In genomic region chr10:102515724-102516123, GRCh38 we compare ENCODE assay signal across 28 cellular contexts.
"Had no signal": no experiment of that assay in that cellular context is flagged by ENCODE, and none has a peak within 500 bp of the region (broad histone marks: within the 10 kb centered on the region; RNA-seq: fewer than 3 reads in every experiment).

No MANE protein-coding gene starts in this region.

- H3K4me1 ChIP-seq: neural progenitor cell, right atrium auricular region had no signal

- H3K27ac ChIP-seq: esophagus squamous epithelium, neural progenitor cell, parathyroid adenoma, prostate gland, right atrium auricular region, sigmoid colon, testis, tibial artery had no signal

- H3K4me3 ChIP-seq: esophagus squamous epithelium, lung, mucosa of descending colon, neural progenitor cell, prostate gland, right atrium auricular region, sigmoid colon, testis, tibial artery had no signal

- H3K9me3 ChIP-seq: esophagus squamous epithelium, mucosa of descending colon, prostate gland, right atrium auricular region, sigmoid colon, testis, tibial artery had no signal

- H2AFZ ChIP-seq: neural progenitor cell, parathyroid adenoma had no signal

- H3K27me3 Mint-ChIP-seq: effector memory CD8-positive, alpha-beta T cell; memory B cell; naive B cell; natural killer cell treated with Interleukin-12 subunit alpha and Interleukin-12 subunit beta and Interleukin-15 and Interleukin-18, amount 100 ng/mL, for 72 hours; type B pancreatic cell had no signal

- H3K27me3 ChIP-seq: esophagus squamous epithelium, neural progenitor cell, right atrium auricular region, sigmoid colon, testis, tibial artery had no signal

- H3K9me3 Mint-ChIP-seq: effector memory CD8-positive, alpha-beta T cell; immature natural killer cell; memory B cell; mesothelial cell of epicardium; naive B cell; natural killer cell treated with Interleukin-12 subunit alpha and Interleukin-12 subunit beta and Interleukin-15 and Interleukin-18, amount 100 ng/mL, for 72 hours; neural progenitor cell; type B pancreatic cell had no signal

- H3K27ac Mint-ChIP-seq: immature natural killer cell; memory B cell; mesothelial cell of epicardium; naive B cell; natural killer cell treated with Interleukin-12 subunit alpha and Interleukin-12 subunit beta and Interleukin-15 and Interleukin-18, amount 100 ng/mL, for 72 hours; neural progenitor cell; type B pancreatic cell had no signal

- H3K4me3 Mint-ChIP-seq: effector memory CD8-positive, alpha-beta T cell; immature natural killer cell; memory B cell; mesothelial cell of epicardium; naive B cell; natural killer cell treated with Interleukin-12 subunit alpha and Interleukin-12 subunit beta and Interleukin-15 and Interleukin-18, amount 100 ng/mL, for 72 hours; neural progenitor cell; type B pancreatic cell had no signal

- ATAC-seq: effector memory CD8-positive, alpha-beta T cell; mucosa of descending colon; natural killer cell treated with Interleukin-12 subunit alpha and Interleukin-12 subunit beta and Interleukin-15 and Interleukin-18, amount 100 ng/mL, for 72 hours had no signal

- DNase-seq: cerebellar nuclear complex; cortex of kidney; effector memory CD8-positive, alpha-beta T cell; erythroblast; esophagus squamous epithelium; foreskin melanocyte; glutamatergic neuron; hypothalamus; immature natural killer cell; islet precursor cell; mucosa of descending colon; naive B cell; sigmoid colon; stimulated activated CD4-positive, alpha-beta T cell treated with anti-CD3 and anti-CD28 coated beads, Interleukin-15, amount 100 ng/mL, for 24 hours; stimulated activated CD4-positive, alpha-beta T cell treated with anti-CD3 and anti-CD28 coated beads, Interleukin-2, amount 100 ng/mL, for 48 hours; stimulated activated naive CD4-positive, alpha-beta T cell treated with Interleukin-2 at 50 U/mL for 16 hours; substantia nigra; testis had no signal

- H3K9ac ChIP-seq: neural progenitor cell, parathyroid adenoma had no signal

- H3K36me3 ChIP-seq: neural progenitor cell, prostate gland had no signal

- H3K4me2 ChIP-seq: neural progenitor cell had no signal
